7 cellular contexts compared by ENCODE assay signal in the genomic region with DNA sequence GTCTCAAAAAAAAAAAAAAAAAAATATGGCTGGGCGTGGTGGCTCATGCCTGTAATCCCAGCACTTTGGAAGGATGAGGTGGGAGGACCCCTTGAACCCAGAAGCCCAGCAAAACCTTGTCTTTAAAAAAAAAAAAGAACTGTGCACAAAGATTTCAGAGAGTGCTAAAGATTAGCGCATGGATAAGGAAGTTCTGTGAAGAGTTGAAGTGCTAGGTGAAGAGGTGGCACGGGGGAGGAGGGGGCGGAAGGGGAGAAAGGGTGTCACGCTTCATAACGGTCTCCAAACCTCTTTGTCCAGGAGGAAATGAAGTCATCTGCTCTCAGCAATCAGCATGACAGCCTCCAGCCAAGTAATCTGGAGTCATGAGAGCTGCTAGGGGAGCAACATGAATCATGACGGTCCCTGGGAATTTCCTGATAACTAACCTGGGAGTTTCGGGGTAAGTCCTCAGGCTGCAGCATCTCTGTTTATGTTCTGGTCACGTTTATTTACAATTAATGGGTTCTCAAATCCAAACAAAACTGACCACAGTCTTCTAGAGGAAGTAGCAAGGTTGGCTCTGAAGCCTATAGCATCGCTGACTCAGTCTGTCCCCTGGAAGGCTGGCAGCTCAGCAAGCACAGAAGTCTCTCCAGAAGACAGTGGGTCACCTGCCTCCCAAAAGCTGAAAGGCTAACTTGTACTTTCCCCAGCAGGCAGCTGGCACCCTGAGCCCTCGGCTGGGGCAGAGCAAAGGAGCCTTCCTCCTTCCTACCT. TPM values are rescaled to one million over a fixed set of nuclear protein-coding genes. Genes with fewer than 3 reads are reported as not detected.
A peak's percentile ranks its signal among the peaks of the same experiment; 100 is the strongest.
DNase-seq lines count a peak whose midpoint lies in the region; ATAC-seq and TF ChIP-seq lines count a peak whose summit lies in the region.

No MANE protein-coding gene starts in this region.

- peak overlapping the region; percentile 1 for H3K27ac Mint-ChIP-seq in T-helper 1 cell treated with Interleukin-12 subunit alpha and Interleukin-12 subunit beta and Interleukin-4 antibody, amounts not matched to agents 30 μg/mL and 1 μg/mL, for 36 hours

- no peak for TF ChIP-seq CTCF in mammary epithelial cell (conservative IDR thresholded peaks at IDR 0.05 in 1 of 2, IDR thresholded peaks at IDR 0.05 in 1 of 2; ENCODE audit: extremely low read depth in 1 of 2, insufficient read depth in 1 of 2, low read depth in 1 of 2, low read length in 2 of 2)
- no peak for TF ChIP-seq CTCF in mucosa of descending colon (IDR thresholded peaks at IDR 0.05)
- TF ChIP-seq CTCF in upper lobe of left lung (IDR thresholded peaks at IDR 0.05), result no peak

- H3K36me3 Mint-ChIP-seq in T-helper 1 cell treated with Interleukin-12 subunit alpha and Interleukin-12 subunit beta and Interleukin-4 antibody, amounts not matched to agents 30 μg/mL and 1 μg/mL, for 36 hours (ENCODE audit: low read depth), result no peaks in the 10 kb centered on the region

- H3K27me3 Mint-ChIP-seq in T-helper 1 cell treated with Interleukin-12 subunit alpha and Interleukin-12 subunit beta and Interleukin-4 antibody, amounts not matched to agents 30 μg/mL and 1 μg/mL, for 36 hours (ENCODE audit: low read depth), result peaks cover 47% of the 10 kb centered on the region

- H3K4me2 ChIP-seq in mammary epithelial cell (ENCODE audit: insufficient read depth, low read depth, low read length), result peak overlapping the region; percentile 79

- peaks cover 7% of the 10 kb centered on the region for H3K36me3 ChIP-seq in mammary epithelial cell (ENCODE audit: insufficient read depth, low read length)
- H3K36me3 ChIP-seq in mucosa of descending colon (ENCODE audit: low read depth), result no peaks in the 10 kb centered on the region
- H3K36me3 ChIP-seq in upper lobe of left lung, result no peaks in the 10 kb centered on the region

- ATAC-seq in GM18517 (IDR thresholded peaks at IDR 0.05; ENCODE audit: unreplicated experiment), result peak; percentile 43
- ATAC-seq in HG03457 (IDR thresholded peaks at IDR 0.05; ENCODE audit: unreplicated experiment), result peak; percentile 48
- peak; percentile 19 for ATAC-seq in mucosa of descending colon
- ATAC-seq in upper lobe of left lung (ENCODE audit: low FRiP score in 2 of 2), result peak; percentile 24 to 37

- no peak overlapping the region for H3K4me3 ChIP-seq in mammary epithelial cell (replicated peaks in 1 of 3; ENCODE audit: insufficient read depth in 1 of 3, low read depth in 2 of 3, low read length in 3 of 3)
- H3K4me3 ChIP-seq in mucosa of descending colon, result no peak overlapping the region
- H3K4me3 ChIP-seq in upper lobe of left lung, result peak overlapping the region in 1 of 4 donors; percentile 15

- no peaks in the 10 kb centered on the region for H4K20me1 ChIP-seq in mammary epithelial cell (ENCODE audit: insufficient read depth, low read length)

- no peaks in the 10 kb centered on the region for H3K9me3 Mint-ChIP-seq in T-helper 1 cell treated with Interleukin-12 subunit alpha and Interleukin-12 subunit beta and Interleukin-4 antibody, amounts not matched to agents 30 μg/mL and 1 μg/mL, for 36 hours

- peak in 1 of 4 donors; percentile 11 for TF ChIP-seq POLR2A in upper lobe of left lung (IDR thresholded peaks at IDR 0.05)

- 27% methylated on average over 5 of the region's 11 CpGs for WGBS in mammary epithelial cell (ENCODE audit: low coverage, missing lambda C conversion rate)
- 13 to 21% methylated on average over 11 of the region's 11 CpGs for WGBS in upper lobe of left lung, 2 donors

- peaks cover 32% of the 10 kb centered on the region for H3K4me1 Mint-ChIP-seq in T-helper 1 cell treated with Interleukin-12 subunit alpha and Interleukin-12 subunit beta and Interleukin-4 antibody, amounts not matched to agents 30 μg/mL and 1 μg/mL, for 36 hours (ENCODE audit: low read depth)

- in situ Hi-C loops in mammary epithelial cell (cut with MboI; ENCODE audit: low sequenced_read_pairs in 2 of 2), result no loop called here

- H3K4me3 Mint-ChIP-seq in T-helper 1 cell treated with Interleukin-12 subunit alpha and Interleukin-12 subunit beta and Interleukin-4 antibody, amounts not matched to agents 30 μg/mL and 1 μg/mL, for 36 hours, result peak overlapping the region; percentile 56

- H3K9me3 ChIP-seq in mammary epithelial cell (replicated peaks; ENCODE audit: insufficient read depth, low read length) (no peaks in the 10 kb centered on the region), mucosa of descending colon (no peaks in the 10 kb centered on the region), upper lobe of left lung (no peaks in the 10 kb centered on the region)

- H2AFZ ChIP-seq in mammary epithelial cell (ENCODE audit: low read depth, low read length), result no peak overlapping the region

- H3K27me3 ChIP-seq in mammary epithelial cell (ENCODE audit: insufficient read depth, low read length) (no peaks in the 10 kb centered on the region), upper lobe of left lung (no peaks in the 10 kb centered on the region)

- dilution Hi-C loops in mammary epithelial cell (cut with HindIII; ENCODE audit: low sequenced_read_pairs), result no loop called here

- H3K27ac ChIP-seq in mammary epithelial cell (ENCODE audit: insufficient read depth, low read depth, low read length) (peak overlapping the region; percentile 90), upper lobe of left lung (peak overlapping the region; percentile 75 to 86 (median 78))

- peaks cover 39% of the 10 kb centered on the region for H3K79me2 ChIP-seq in mammary epithelial cell (ENCODE audit: insufficient read depth, low read length)

- peak; percentile 100 for DNase-seq in mammary epithelial cell
- DNase-seq in mucosa of descending colon, result peak in 1 of 3 donors; percentile 48
- DNase-seq in upper lobe of left lung, result peak in 1 of 2 donors; percentile 64
- DNase-seq in iPS-NIHi11 (ENCODE audit: low spot score), result no peak

- H3K9ac ChIP-seq in mammary epithelial cell (ENCODE audit: insufficient read depth, low read length), result peak overlapping the region; percentile 76

- no TSS peak for BruUV-seq in mammary epithelial cell (replicated peaks; lab: Mats Ljungman, UMichigan)

- intact Hi-C loops in mammary epithelial cell (cut with micrococcal nuclease), result loop anchor here (1.0 kb wide), 3 partner anchors 10 to 31 kb away; no protein-coding TSS in a partner anchor
- intact Hi-C loops in mucosa of descending colon (cut with DNase I, micrococcal nuclease), result no loop called here

- TF ChIP-seq EP300 in upper lobe of left lung (IDR thresholded peaks at IDR 0.05), result no peak

- CTCF ChIA-PET in mammary epithelial cell (lab: Charles Lee; ENCODE audit: low non-redundant PET), result no interaction called here

- H3K4me1 ChIP-seq in mammary epithelial cell (ENCODE audit: insufficient read depth, low read length) (peaks cover 67% of the 10 kb centered on the region), mucosa of descending colon (ENCODE audit: low read depth) (peaks cover 23% of the 10 kb centered on the region), upper lobe of left lung (peaks cover 46 to 74% (median 51%) of the 10 kb centered on the region in 4 donors)

RNA-seq across cellular contexts. Expression of gene PLAU, which starts 1.9 kb away (rescaled TPM):
- total RNA-seq in mammary epithelial cell (100 to 1,000 TPM in 1 of 2 donors, 10 to 100 TPM in 1; 85.7 to 712 TPM), mucosa of descending colon (10 to 100 TPM in 1 of 3 donors, 1 to 10 TPM in 2; 4.6 to 10.3 (median 5.8) TPM), upper lobe of left lung (10 to 100 TPM in 3 of 6 donors, 1 to 10 TPM in 3; 8.2 to 38.8 (median 12.4) TPM)
- polyA plus RNA-seq in mammary epithelial cell, result 269 TPM
- 274 TPM for polyA minus RNA-seq in mammary epithelial cell

RNA-seq across cellular contexts. Expression of gene CAMK2G, which starts 34.7 kb away (rescaled TPM):
- total RNA-seq in mammary epithelial cell (10 to 100 TPM; 20.1 to 20.2 TPM), mucosa of descending colon (100 to 1,000 TPM in 1 of 3 donors, 10 to 100 TPM in 2; 53.5 to 141 (median 57.2) TPM), upper lobe of left lung (10 to 100 TPM; 25.7 to 52.3 (median 43.0) TPM)
- polyA plus RNA-seq in mammary epithelial cell, result 23.0 TPM
- 18.3 TPM for polyA minus RNA-seq in mammary epithelial cell
